8 cellular contexts compared by ENCODE assay signal in the genomic region with DNA sequence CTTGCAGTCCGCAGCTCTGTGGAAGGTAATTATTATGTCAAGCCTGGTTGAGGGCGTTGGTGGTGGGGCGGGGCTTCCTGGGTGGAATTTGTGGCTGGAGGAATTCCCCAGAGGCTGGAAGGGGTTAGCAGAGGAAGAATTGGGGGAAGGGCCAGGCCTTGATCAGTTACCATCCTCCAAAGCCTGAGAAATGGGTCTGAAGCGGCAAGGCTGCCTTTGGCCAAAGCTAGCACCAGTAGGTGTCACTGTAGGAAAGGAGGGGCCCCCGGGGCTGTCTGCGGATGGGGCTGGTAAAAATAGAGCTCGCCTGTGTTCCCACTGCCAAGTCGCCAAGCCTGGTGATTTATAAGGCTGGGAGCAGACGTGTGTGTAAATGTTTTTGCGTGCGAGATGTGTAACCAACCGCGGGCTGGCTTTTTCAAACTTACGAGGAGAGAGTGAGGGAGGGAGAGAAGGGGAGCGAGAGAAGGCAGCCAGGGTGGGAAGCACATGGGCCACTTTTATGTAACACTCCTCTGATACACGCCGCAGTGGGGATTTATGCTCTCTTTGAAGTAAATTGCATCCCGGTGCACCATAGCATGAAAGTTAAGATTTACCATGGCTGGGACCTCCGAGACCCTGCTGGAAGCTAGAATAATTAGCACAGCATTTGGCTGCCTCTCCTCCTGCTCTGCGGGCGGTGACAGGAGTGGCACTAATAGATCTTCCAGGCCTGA.
DNase-seq lines count a peak whose midpoint lies in the region; ATAC-seq, FAIRE-seq and TF ChIP-seq lines count a peak whose summit lies in the region.

No MANE protein-coding gene starts in this region.

- H3K36me3 ChIP-seq in H1 (ENCODE audit: control insufficient read depth in 2 of 4, insufficient read depth in 4 of 4, low read length in 3 of 4): no peaks in the 10 kb centered on the region

- no peak for TF ChIP-seq POLR2A in H1 (IDR thresholded peaks at IDR 0.05; ENCODE audit: control extremely low read depth in 1 of 2, low read depth in 2 of 2, low read length in 2 of 2)

- H3K18ac ChIP-seq in H1 (ENCODE audit: extremely low read depth, low read length): peak overlapping the region; percentile 36; the same call in 1 of the 2 replicates

- peaks cover 0 to 16% (median 12%) of the 10 kb centered on the region in 4 experiments; a peak in 4 of 7 replicates for H3K4me1 ChIP-seq in H1 (replicated peaks in 1 of 4; ENCODE audit: control insufficient read depth in 3 of 4, insufficient read depth in 4 of 4, low read length in 3 of 4)

- H3K4me1 Mint-ChIP-seq in activated CD8-positive, alpha-beta T cell treated with anti-CD3 and anti-CD28 coated beads for 36 hours (ENCODE audit: low read depth): peaks cover 13% of the 10 kb centered on the region
- H3K4me1 Mint-ChIP-seq in memory B cell: peaks cover 2% of the 10 kb centered on the region

- peak; percentile 57 for TF ChIP-seq CTCF in activated CD8-positive, alpha-beta T cell treated with anti-CD3 and anti-CD28 coated beads for 36 hours (IDR thresholded peaks at IDR 0.05)
- peak; percentile 42 to 54 (median 53) for TF ChIP-seq CTCF in H1 (IDR thresholded peaks at IDR 0.05; ENCODE audit: control extremely low read depth in 1 of 3, insufficient read depth in 1 of 3, low read depth in 1 of 3, low read length in 3 of 3)

- no peak overlapping the region for H2AFZ ChIP-seq in H1 (ENCODE audit: low read length)

- no peak overlapping the region for H2BK120ac ChIP-seq in H1 (replicated peaks; ENCODE audit: low read depth, low read length)

- H3K14ac ChIP-seq in H1 (ENCODE audit: insufficient read length): no peak overlapping the region

- no peak overlapping the region for H2BK20ac ChIP-seq in H1 (ENCODE audit: low read length)

- TF ChIP-seq EP300 in H1 (IDR thresholded peaks at IDR 0.05; ENCODE audit: borderline replicate concordance in 1 of 2, low read depth in 2 of 2, low read length in 2 of 2): no peak

- no peak overlapping the region for H4K5ac ChIP-seq in H1 (ENCODE audit: insufficient read length, low read depth, low read length)

- no peak overlapping the region; the same call in 1 of the 2 replicates for H4K8ac ChIP-seq in H1 (ENCODE audit: extremely low read depth, insufficient read depth, low read length)

- POLR2A ChIA-PET in activated CD8-positive, alpha-beta T cell treated with anti-CD3 and anti-CD28 coated beads for 36 hours (lab: Charles Lee): interaction anchor here (1.4 kb wide), 1 partner anchor 41 kb away, joined by 3 read pairs; no protein-coding TSS in a partner anchor
- POLR2A ChIA-PET in H1 (lab: Charles Lee; ENCODE audit: partially characterized antibody): interaction anchor here (0.5 to 0.9 kb wide), 2 partner anchors 35 to 67 kb away, joined by 3 read pairs; no protein-coding TSS in a partner anchor

- no peak overlapping the region for H3K27ac ChIP-seq in H1 (ENCODE audit: low read depth, low read length)

- TF ChIP-seq RAD21 in H1 (IDR thresholded peaks at IDR 0.05 in 1 of 2, conservative IDR thresholded peaks at IDR 0.05 in 1 of 2; ENCODE audit: low read depth in 2 of 2, low read length in 2 of 2): peak; percentile 65 to 79

- H3K23ac ChIP-seq in H1 (ENCODE audit: insufficient read length): no peak overlapping the region

- no peaks in the 10 kb centered on the region for H3K79me1 ChIP-seq in H1 (ENCODE audit: low read depth, low read length)

- H2BK12ac ChIP-seq in H1 (ENCODE audit: low read depth, low read length): peak overlapping the region; percentile 14; the same call in 1 of the 2 replicates

- no peak overlapping the region for H2AK5ac ChIP-seq in H1 (ENCODE audit: low read depth, low read length)

- no peak overlapping the region for H3K9ac ChIP-seq in H1 (replicated peaks in 1 of 4; ENCODE audit: extremely low read depth in 1 of 4, low read depth in 3 of 4, low read length in 3 of 4)

- peak; percentile 57 for DNase-seq in SIG-M5 treated with dmso at 0.1 percent for 504 hours (lab: John Stamatoyannopoulos, UW; ENCODE audit: unreplicated experiment)
- DNase-seq in SIG-M5 (lab: John Stamatoyannopoulos, UW): no peak
- DNase-seq in NCI-H510A (lab: John Stamatoyannopoulos, UW): peak; percentile 39
- peak; percentile 70 for DNase-seq in activated CD8-positive, alpha-beta T cell treated with anti-CD3 and anti-CD28 coated beads for 36 hours
- DNase-seq in H1 (ENCODE audit: low read depth in 1 of 2, low spot score in 2 of 2): peak; percentile 60
- DNase-seq in memory B cell (ENCODE audit: low spot score in 2 of 2): peak; percentile 23 to 24
- DNase-seq in stimulated activated CD8-positive, alpha-beta memory T cell treated with anti-CD3 and anti-CD28 coated beads, Interleukin-15, amount 100 ng/mL, for 4 hours (ENCODE audit: low read depth in 2 of 2): peak; percentile 7 to 24

- no peaks in the 10 kb centered on the region for H3K79me2 ChIP-seq in H1 (ENCODE audit: control insufficient read depth in 1 of 2, insufficient read depth in 2 of 2, low read length in 2 of 2)

- H3K27me3 Mint-ChIP-seq in activated CD8-positive, alpha-beta T cell treated with anti-CD3 and anti-CD28 coated beads for 36 hours: peaks cover 3% of the 10 kb centered on the region
- H3K27me3 Mint-ChIP-seq in memory B cell: no peaks in the 10 kb centered on the region

- no peaks in the 10 kb centered on the region for H3K27me3 ChIP-seq in H1 (replicated peaks in 1 of 4; ENCODE audit: control insufficient read depth in 3 of 4, extremely low read depth in 1 of 4, insufficient read depth in 3 of 4, low read length in 3 of 4)

- H3K4me2 ChIP-seq in H1 (ENCODE audit: insufficient read depth in 1 of 2, low read depth in 2 of 2, low read length in 2 of 2): peak overlapping the region; percentile 3 to 33; a peak in 1 of 4 replicates

- intact Hi-C loops in activated CD8-positive, alpha-beta T cell treated with anti-CD3 and anti-CD28 coated beads for 36 hours (cut with micrococcal nuclease): loop anchor here (10.0 kb wide), 1 partner anchor 84 kb away; no protein-coding TSS in a partner anchor

- no peaks in the 10 kb centered on the region for H3K36me3 Mint-ChIP-seq in activated CD8-positive, alpha-beta T cell treated with anti-CD3 and anti-CD28 coated beads for 36 hours (ENCODE audit: low read depth)
- no peaks in the 10 kb centered on the region for H3K36me3 Mint-ChIP-seq in memory B cell

- 39% methylated on average over 17 of the region's 21 CpGs; no CpG with 5 or more reads in 1 of the 2 experiments for WGBS in H1 (ENCODE audit: extremely low coverage in 1 of 2, insufficient coverage in 1 of 2, insufficient read length in 1 of 2, insufficient replicate concordance in 2 of 2, low coverage in 1 of 2, low lambda C conversion rate in 2 of 2, missing lambda C conversion rate in 1 of 2), 2 experiments

- H4K91ac ChIP-seq in H1 (replicated peaks; ENCODE audit: insufficient read length, low read length): no peak overlapping the region

- peaks cover 2% of the 10 kb centered on the region; the same call in 1 of the 2 replicates for H3K23me2 ChIP-seq in H1 (ENCODE audit: low read depth, low read length)

- H2BK5ac ChIP-seq in H1 (ENCODE audit: low read depth, low read length): peak overlapping the region; percentile 52; the same call in 1 of the 2 replicates

- H3K4me3 Mint-ChIP-seq in activated CD8-positive, alpha-beta T cell treated with anti-CD3 and anti-CD28 coated beads for 36 hours: no peak overlapping the region
- no peak overlapping the region for H3K4me3 Mint-ChIP-seq in memory B cell

- peak overlapping the region; percentile 63 for H3K27ac Mint-ChIP-seq in activated CD8-positive, alpha-beta T cell treated with anti-CD3 and anti-CD28 coated beads for 36 hours
- H3K27ac Mint-ChIP-seq in memory B cell: no peak overlapping the region

- H3K4ac ChIP-seq in H1 (replicated peaks; ENCODE audit: insufficient read length, low read depth, low read length): no peak overlapping the region

- no peaks in the 10 kb centered on the region for H3K9me3 ChIP-seq in H1 (ENCODE audit: insufficient read depth in 2 of 2, low read depth in 1 of 2, low read length in 1 of 2)

- CTCF ChIA-PET in activated CD8-positive, alpha-beta T cell treated with anti-CD3 and anti-CD28 coated beads for 36 hours (lab: Charles Lee): interaction anchor here (0.5 to 2.1 kb wide), 20 partner anchors 10 to 537 kb away, joined by 3 to 7 read pairs (median 3); no protein-coding TSS in a partner anchor
- CTCF ChIA-PET in H1 (lab: Charles Lee; ENCODE audit: partially characterized antibody): interaction anchor here (0.7 to 2.3 kb wide), 7 partner anchors 77 to 329 kb away, joined by 3 to 11 read pairs (median 3); no protein-coding TSS in a partner anchor

- no peaks in the 10 kb centered on the region for H3K9me3 Mint-ChIP-seq in activated CD8-positive, alpha-beta T cell treated with anti-CD3 and anti-CD28 coated beads for 36 hours
- no peaks in the 10 kb centered on the region for H3K9me3 Mint-ChIP-seq in memory B cell

- H3K4me3 ChIP-seq in H1 (ENCODE audit: extremely low read depth in 1 of 4, insufficient read depth in 2 of 4, low read depth in 3 of 4, low read length in 4 of 4): peak overlapping the region in 1 of 4 experiments; percentile 37; a peak in 1 of 8 replicates

- H2BK15ac ChIP-seq in H1 (ENCODE audit: low read length): no peak overlapping the region

- FAIRE-seq in H1 (lab: Jason Lieb, UNC): no peak

- H4K20me1 ChIP-seq in H1 (replicated peaks in 1 of 2; ENCODE audit: control insufficient read depth in 1 of 2, insufficient read depth in 2 of 2, low read length in 2 of 2): no peaks in the 10 kb centered on the region

- no peak overlapping the region for H3K56ac ChIP-seq in H1 (replicated peaks; ENCODE audit: insufficient read length, low read depth, low read length)

- ATAC-seq in activated CD8-positive, alpha-beta T cell treated with anti-CD3 and anti-CD28 coated beads for 36 hours: peak; percentile 90
- ATAC-seq in memory B cell (ENCODE audit: low read depth) (peak; percentile 66), HG03342 (IDR thresholded peaks at IDR 0.05; ENCODE audit: unreplicated experiment) (no peak)

TF ChIP-seq in H1, 55 proteins besides CTCF, POLR2A, EP300 and RAD21 (continues in another document):
- TF ChIP-seq, protein P1, sequence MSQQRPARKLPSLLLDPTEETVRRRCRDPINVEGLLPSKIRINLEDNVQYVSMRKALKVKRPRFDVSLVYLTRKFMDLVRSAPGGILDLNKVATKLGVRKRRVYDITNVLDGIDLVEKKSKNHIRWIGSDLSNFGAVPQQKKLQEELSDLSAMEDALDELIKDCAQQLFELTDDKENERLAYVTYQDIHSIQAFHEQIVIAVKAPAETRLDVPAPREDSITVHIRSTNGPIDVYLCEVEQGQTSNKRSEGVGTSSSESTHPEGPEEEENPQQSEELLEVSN (IDR thresholded peaks at IDR 0.05): no peak
- TF ChIP-seq HDAC2 (IDR thresholded peaks at IDR 0.05; ENCODE audit: borderline replicate concordance in 1 of 2, low read depth in 2 of 2, low read length in 2 of 2) (0 out of 4 replicates have a peak, but pooled peaks of 1 of the 2 experiments have one; percentile 45), KDM1A (IDR thresholded peaks at IDR 0.05; ENCODE audit: borderline replicate concordance, low read length) (peak; percentile 92), TEAD4 (IDR thresholded peaks at IDR 0.05; ENCODE audit: low read depth, low read length) (peak; percentile 42; the same call in 1 of the 2 replicates), FOSL1 (IDR thresholded peaks at IDR 0.05; ENCODE audit: insufficient read depth, low read depth, low read length) (no peak), TAF7 (optimal IDR thresholded peaks at IDR 0.05; ENCODE audit: borderline replicate concordance, low read depth, low read length) (peak; percentile 26), SP2 (IDR thresholded peaks at IDR 0.05; ENCODE audit: low read length) (no peak)
